ENCODE assay signal across 2 cellular contexts in the genomic region with DNA sequence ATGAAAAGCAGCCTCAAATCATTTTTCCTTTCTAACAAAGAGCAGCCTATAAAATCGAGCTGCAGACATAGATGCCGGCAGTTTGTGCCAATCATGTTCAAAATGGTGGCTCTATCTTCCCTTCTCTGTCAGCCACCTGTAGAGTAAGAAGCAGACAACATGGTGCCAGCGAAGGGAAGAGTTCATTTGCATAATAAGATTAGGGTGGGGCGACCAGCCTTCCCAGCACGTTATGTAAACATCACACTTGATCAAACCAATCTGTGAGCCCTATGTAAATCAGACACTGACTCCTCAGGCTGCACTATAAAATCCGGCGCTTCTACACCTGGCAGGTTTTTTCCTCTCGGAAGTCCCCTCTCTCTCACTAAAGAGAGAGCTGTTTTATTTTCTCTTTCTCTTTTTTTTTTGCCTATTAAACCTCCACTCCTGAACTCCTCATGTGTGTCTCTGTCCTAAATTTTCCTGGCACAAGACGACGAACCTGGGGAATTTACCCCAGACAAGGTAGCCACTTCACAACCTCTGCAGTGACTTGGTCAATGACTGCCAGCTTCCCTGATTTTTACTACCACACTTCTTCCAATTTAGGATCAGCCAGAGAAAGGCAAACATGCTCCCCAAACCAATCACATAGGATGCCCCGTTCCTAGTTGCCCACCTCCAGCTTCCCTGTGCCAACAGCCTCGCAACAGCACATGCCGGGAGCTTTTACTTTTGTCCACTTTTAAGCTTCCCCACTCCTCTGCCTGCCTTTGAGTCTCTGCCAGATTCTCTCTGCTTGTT.
A peak's percentile ranks its signal among the peaks of the same experiment; 100 is the strongest.
TF ChIP-seq lines count a peak whose summit lies in the region.

No MANE protein-coding gene starts in this region.

TF ChIP-seq in Ishikawa, 13 proteins besides CTCF, POLR2A, EP300 and RAD21:
- TF ChIP-seq NFIC (IDR thresholded peaks at IDR 0.05), result no peak
- TF ChIP-seq MAX (IDR thresholded peaks at IDR 0.05), result no peak
- TF ChIP-seq EGR1 (IDR thresholded peaks at IDR 0.05), result no peak
- no peak for TF ChIP-seq ZBTB7A (IDR thresholded peaks at IDR 0.05; ENCODE audit: low read depth)
- 0 out of 2 replicates have a peak, but pooled peaks have one; percentile 25 for TF ChIP-seq YY1 (IDR thresholded peaks at IDR 0.05; ENCODE audit: low read depth)
- no peak for TF ChIP-seq CEBPB (IDR thresholded peaks at IDR 0.05)
- no peak for TF ChIP-seq TEAD4 (IDR thresholded peaks at IDR 0.05)
- TF ChIP-seq CREB1 (IDR thresholded peaks at IDR 0.05; ENCODE audit: low read depth), result no peak

TF ChIP-seq in K562, 482 proteins besides CTCF, POLR2A, EP300 and RAD21:
- TF ChIP-seq ZNF280A (IDR thresholded peaks at IDR 0.05; ENCODE audit: low read depth, partially characterized antibody), result no peak
- TF ChIP-seq ZNF561 (CRISPR knock-in tag; conservative IDR thresholded peaks at IDR 0.05), result no peak
- TF ChIP-seq ZNF75A (CRISPR knock-in tag; IDR thresholded peaks at IDR 0.05), result no peak
- no peak for TF ChIP-seq ZBTB2 (IDR thresholded peaks at IDR 0.05)
